In the genomic region with DNA sequence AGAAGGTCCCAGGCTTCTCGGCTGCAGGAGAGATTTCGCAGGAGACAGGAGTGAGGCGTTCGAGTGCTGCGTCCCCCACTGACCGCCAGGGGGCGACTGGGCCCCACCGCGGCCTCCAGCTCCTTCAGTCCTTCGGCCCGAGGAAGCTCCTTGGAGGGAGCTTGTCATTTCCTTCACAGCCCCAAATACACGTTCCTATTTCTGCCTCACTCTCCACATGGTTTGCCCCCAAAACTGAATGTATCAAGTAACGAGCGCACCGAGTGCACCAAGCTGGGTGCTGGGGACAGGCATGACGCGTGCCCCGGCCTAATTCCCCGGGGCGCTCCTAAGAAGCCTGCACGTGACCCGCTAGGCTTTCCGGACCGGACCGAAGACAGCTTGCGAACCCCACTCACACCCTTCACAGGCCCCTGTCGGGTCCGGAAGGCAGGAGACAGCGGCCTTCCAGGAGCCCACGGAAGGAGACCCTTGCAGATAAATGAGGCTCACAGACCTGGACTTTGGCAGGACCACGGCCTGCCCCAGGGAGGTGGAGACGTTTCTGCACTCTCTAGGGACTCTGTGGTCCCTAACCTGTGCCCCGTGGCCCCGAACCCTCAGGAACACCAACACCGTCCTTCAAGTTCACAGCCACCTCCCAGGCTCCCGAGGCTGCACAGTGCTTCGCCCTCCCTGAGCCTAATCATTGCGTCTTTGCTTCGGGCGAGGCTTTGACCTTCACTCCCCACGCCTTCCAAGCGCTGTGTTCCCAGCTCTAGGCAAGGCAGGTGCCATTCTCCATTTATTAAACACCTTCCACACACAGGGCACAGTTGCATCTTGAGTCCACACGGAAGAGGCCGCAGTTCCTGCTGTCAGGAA, we compare ENCODE assay signal across 8 cellular contexts. TPM values are rescaled to one million over a fixed set of nuclear protein-coding genes. Genes with fewer than 3 reads are reported as not detected.
A peak's percentile ranks its signal among the peaks of the same experiment; 100 is the strongest.
DNase-seq lines count a peak whose midpoint lies in the region; ATAC-seq, FAIRE-seq and TF ChIP-seq lines count a peak whose summit lies in the region.

No MANE protein-coding gene starts in this region.

- H4K20me1 ChIP-seq in hepatocyte (ENCODE audit: insufficient read depth, poor library complexity, severe bottlenecking): no peaks in the 10 kb centered on the region

- FAIRE-seq in RCC 7860 (lab: Jason Lieb, UNC): no peak

- no peaks in the 10 kb centered on the region for H3K4me1 ChIP-seq in hepatocyte (ENCODE audit: insufficient read depth)

- H3K9me2 ChIP-seq in hepatocyte (replicated peaks; ENCODE audit: insufficient read depth): no peaks in the 10 kb centered on the region

- H3K27ac ChIP-seq in hepatocyte: no peak overlapping the region

- H3K9me3 ChIP-seq in hepatocyte (ENCODE audit: low read depth): no peaks in the 10 kb centered on the region

- WGBS in hepatocyte (ENCODE audit: low lambda C conversion rate, missing lambda C conversion rate): 65% methylated on average over 42 of the region's 44 CpGs

- no peak overlapping the region for H2AFZ ChIP-seq in hepatocyte

- TF ChIP-seq CTCF in hepatocyte (IDR thresholded peaks at IDR 0.05; ENCODE audit: poor library complexity) (peak; percentile 75), retinal pigment epithelial cell (conservative IDR thresholded peaks at IDR 0.05; ENCODE audit: low read depth, low read length) (peak; percentile 98)

- peak; percentile 26 for DNase-seq in NCI-H748 (lab: John Stamatoyannopoulos, UW; ENCODE audit: unreplicated experiment)
- DNase-seq in NCI-H748 treated with DMSO at 0.1 percent for 48 hours (lab: John Stamatoyannopoulos, UW): no peak
- DNase-seq in RCC 7860 (ENCODE audit: low spot score): peak; percentile 27
- peak; percentile 37 for DNase-seq in amniotic epithelial cell (ENCODE audit: low read depth)
- peak; percentile 63 for DNase-seq in hepatocyte (ENCODE audit: low spot score)
- DNase-seq in retinal pigment epithelial cell (ENCODE audit: low read depth): no peak

- no peak overlapping the region for H3K4me2 ChIP-seq in hepatocyte

- H3K36me3 ChIP-seq in hepatocyte (replicated peaks; ENCODE audit: insufficient read depth, low read depth): no peaks in the 10 kb centered on the region

- H3K4me3 ChIP-seq in hepatocyte: no peak overlapping the region
- no peak overlapping the region for H3K4me3 ChIP-seq in retinal pigment epithelial cell (ENCODE audit: low read length)

- no peaks in the 10 kb centered on the region for H3K27me3 ChIP-seq in hepatocyte

- H3K79me2 ChIP-seq in hepatocyte: no peaks in the 10 kb centered on the region

- ATAC-seq in HG03139 (IDR thresholded peaks at IDR 0.05; ENCODE audit: unreplicated experiment) (peak; percentile 80), GM19328 (IDR thresholded peaks at IDR 0.05; ENCODE audit: unreplicated experiment) (no peak)

RNA-seq across cellular contexts. Expression of gene FAHD2A, which starts 13.0 kb away (rescaled TPM):
- total RNA-seq in hepatocyte: 29.1 and 30.1 TPM in 2 replicates
- polyA plus RNA-seq in hepatocyte: 33.3 and 36.9 TPM in 2 replicates

Comparison
In these comparisons a context has a peak if more than half of its experiments do, and no peak if none do; other contexts are left out.
1. DNase-seq: peak in NCI-H748 (single experiment), RCC 7860 (single experiment), amniotic epithelial cell (single experiment) and hepatocyte (single experiment); none in NCI-H748 treated with DMSO at 0.1 percent for 48 hours (single experiment) and retinal pigment epithelial cell (single experiment).